23 cellular contexts compared by ENCODE assay signal in the genomic region with DNA sequence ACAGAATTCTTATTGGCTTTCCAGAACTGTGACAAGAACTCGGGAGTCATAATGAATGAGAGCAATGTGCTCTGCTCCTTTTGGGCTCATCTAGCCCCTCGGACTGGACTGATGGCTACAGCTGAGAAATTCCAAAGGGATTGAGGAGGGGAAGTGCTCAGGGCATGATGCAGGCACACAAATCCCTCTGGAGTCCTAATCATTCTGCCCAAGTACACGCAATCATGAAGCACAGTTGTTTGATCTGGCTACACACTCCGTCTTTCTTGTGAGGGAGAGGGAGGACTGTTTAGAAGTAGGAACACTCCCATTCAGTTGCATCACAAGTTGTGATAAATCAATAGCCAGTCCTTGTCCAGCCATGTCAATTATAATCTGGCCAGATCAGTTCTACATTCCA.
"Had no signal": no experiment of that assay in that cellular context is flagged by ENCODE, and none has a peak within 500 bp of the region (broad histone marks: within the 10 kb centered on the region; RNA-seq: fewer than 3 reads in every experiment).

No MANE protein-coding gene starts in this region.

- H3K27ac Mint-ChIP-seq: activated CD4-positive, alpha-beta memory T cell treated with anti-CD3 and anti-CD28 coated beads for 36 hours; activated CD4-positive, alpha-beta T cell treated with anti-CD3 and anti-CD28 coated beads, Interleukin-2, amount 10 ng/mL, durations not matched to agents 7 days and 5 days; activated naive CD4-positive, alpha-beta T cell treated with anti-CD3 and anti-CD28 coated beads, Interleukin-2, amount 10 ng/mL, durations not matched to agents 7 days and 5 days; activated naive CD8-positive, alpha-beta T cell treated with anti-CD3 and anti-CD28 coated beads for 36 hours; activated T-helper 2 cell treated with anti-CD3 and anti-CD28 coated beads, Interferon-gamma antibody, Interleukin-2, Interleukin-4, amounts not matched to agents 10 μg/mL and 5 μg/mL and 100 μg/mL, durations not matched to agents 14 hours and 24 hours and 36 hours; T-helper 1 cell treated with Interleukin-12 subunit alpha and Interleukin-12 subunit beta and Interleukin-4 antibody, amounts not matched to agents 30 μg/mL and 1 μg/mL, for 36 hours; WTC11 had no signal

- ATAC-seq: PC-3, WTC11 had no signal

- H3K4me1 Mint-ChIP-seq: activated CD4-positive, alpha-beta T cell treated with anti-CD3 and anti-CD28 coated beads, Interleukin-2, amount 10 ng/mL, durations not matched to agents 7 days and 5 days; activated naive CD4-positive, alpha-beta T cell treated with anti-CD3 and anti-CD28 coated beads, Interleukin-2, amount 10 ng/mL, durations not matched to agents 7 days and 5 days; activated naive CD8-positive, alpha-beta T cell treated with anti-CD3 and anti-CD28 coated beads for 36 hours; WTC11 had no signal

- H3K9me3 Mint-ChIP-seq: activated CD4-positive, alpha-beta memory T cell treated with anti-CD3 and anti-CD28 coated beads for 36 hours; activated CD4-positive, alpha-beta T cell treated with anti-CD3 and anti-CD28 coated beads, Interleukin-2, amount 10 ng/mL, durations not matched to agents 7 days and 5 days; activated naive CD4-positive, alpha-beta T cell treated with anti-CD3 and anti-CD28 coated beads, Interleukin-2, amount 10 ng/mL, durations not matched to agents 7 days and 5 days; activated naive CD8-positive, alpha-beta T cell treated with anti-CD3 and anti-CD28 coated beads for 36 hours; activated T-helper 2 cell treated with anti-CD3 and anti-CD28 coated beads, Interferon-gamma antibody, Interleukin-2, Interleukin-4, amounts not matched to agents 10 μg/mL and 5 μg/mL and 100 μg/mL, durations not matched to agents 14 hours and 24 hours and 36 hours; T-helper 1 cell treated with Interleukin-12 subunit alpha and Interleukin-12 subunit beta and Interleukin-4 antibody, amounts not matched to agents 30 μg/mL and 1 μg/mL, for 36 hours; WTC11 had no signal

- H3K36me3 Mint-ChIP-seq: activated CD4-positive, alpha-beta memory T cell treated with anti-CD3 and anti-CD28 coated beads for 36 hours; activated naive CD4-positive, alpha-beta T cell treated with anti-CD3 and anti-CD28 coated beads, Interleukin-2, amount 10 ng/mL, durations not matched to agents 7 days and 5 days; activated naive CD8-positive, alpha-beta T cell treated with anti-CD3 and anti-CD28 coated beads for 36 hours; WTC11 had no signal

- H3K4me3 Mint-ChIP-seq: activated CD4-positive, alpha-beta memory T cell treated with anti-CD3 and anti-CD28 coated beads for 36 hours; activated CD4-positive, alpha-beta T cell treated with anti-CD3 and anti-CD28 coated beads, Interleukin-2, amount 10 ng/mL, durations not matched to agents 7 days and 5 days; activated naive CD4-positive, alpha-beta T cell treated with anti-CD3 and anti-CD28 coated beads, Interleukin-2, amount 10 ng/mL, durations not matched to agents 7 days and 5 days; activated naive CD8-positive, alpha-beta T cell treated with anti-CD3 and anti-CD28 coated beads for 36 hours; T-helper 1 cell treated with Interleukin-12 subunit alpha and Interleukin-12 subunit beta and Interleukin-4 antibody, amounts not matched to agents 30 μg/mL and 1 μg/mL, for 36 hours; WTC11 had no signal

- DNase-seq: activated CD4-positive, alpha-beta memory T cell treated with anti-CD3 and anti-CD28 coated beads for 36 hours; activated CD4-positive, alpha-beta T cell treated with anti-CD3 and anti-CD28 coated beads, Interleukin-2, amount 10 ng/mL, durations not matched to agents 7 days and 5 days; activated CD4-positive, CD25-positive, alpha-beta regulatory T cell treated with anti-CD3 and anti-CD28 coated beads, Interleukin-2, amount 50 U/mL, for 72 hours; activated CD8-positive, alpha-beta memory T cell treated with anti-CD3 and anti-CD28 coated beads for 24 hours; activated gamma-delta T cell treated with Interleukin-2 at 50 U/mL for 16 hours; activated naive CD4-positive, alpha-beta T cell treated with anti-CD3 and anti-CD28 coated beads, Interleukin-2, amount 10 ng/mL, durations not matched to agents 7 days and 5 days; activated naive CD8-positive, alpha-beta T cell treated with anti-CD3 and anti-CD28 coated beads for 36 hours; activated T-cell treated with anti-CD3 and anti-CD28 coated beads for 4 hours; activated T-cell treated with anti-CD3 and anti-CD28 coated beads, Interleukin-2, amount 50 U/mL, for 48 hours; anterior cingulate cortex; IMR-90; KG1; NCI-H1092; NCI-H1417; NCI-H1694; NCI-H2029; NCI-H510A treated with DMSO at 0.1 percent for 48 hours; NCI-H69; PC-3; SHP77 had no signal
